27 cellular contexts compared by ENCODE assay signal in genomic region chr6:123716506-123716905, GRCh38.
DNase-seq lines count a peak whose midpoint lies in the region; ATAC-seq and TF ChIP-seq lines count a peak whose summit lies in the region.
"Had no signal": no experiment of that assay in that cellular context is flagged by ENCODE, and none has a peak within 500 bp of the region (broad histone marks: within the 10 kb centered on the region; RNA-seq: fewer than 3 reads in every experiment).

No MANE protein-coding gene starts in this region.

- no peaks in the 10 kb centered on the region for H3K4me1 Mint-ChIP-seq in effector memory CD8-positive, alpha-beta T cell (ENCODE audit: low read depth in 2 of 2)
- no peaks in the 10 kb centered on the region for H3K4me1 Mint-ChIP-seq in endothelial cell (ENCODE audit: unreplicated experiment)
- H3K4me1 Mint-ChIP-seq: activated naive CD4-positive, alpha-beta T cell treated with anti-CD3 and anti-CD28 coated beads, Interleukin-2, amount 10 ng/mL, durations not matched to agents 7 days and 5 days; naive thymus-derived CD4-positive, alpha-beta T cell had no signal

- no peak overlapping the region for H3K4me3 ChIP-seq in fibroblast of the aortic adventitia (ENCODE audit: low read depth, low read length)
- H3K4me3 ChIP-seq: BLaER1 treated with 17β-estradiol and CSF1 and Interleukin-3, amounts not matched to agents 10 nM and 100 nM; heart right ventricle; right lobe of liver had no signal

- TF ChIP-seq CTCF in fibroblast of the aortic adventitia (IDR thresholded peaks at IDR 0.05; ENCODE audit: insufficient read depth, low read length) (no peak), endothelial cell (IDR thresholded peaks at IDR 0.05; ENCODE audit: unreplicated experiment) (no peak)

- peaks cover 0 to 3% of the 10 kb centered on the region in 2 donors for H3K9me3 Mint-ChIP-seq in effector memory CD8-positive, alpha-beta T cell
- H3K9me3 Mint-ChIP-seq in endothelial cell (ENCODE audit: unreplicated experiment), result no peaks in the 10 kb centered on the region
- H3K9me3 Mint-ChIP-seq: activated naive CD4-positive, alpha-beta T cell treated with anti-CD3 and anti-CD28 coated beads, Interleukin-2, amount 10 ng/mL, durations not matched to agents 7 days and 5 days; activated T-helper 1 cell treated with anti-CD3 and anti-CD28 coated beads, Interleukin-12 subunit alpha, Interleukin-12 subunit beta, Interleukin-2, Interleukin-4 antibody, amounts not matched to agents 30 ng/mL and 10 ng/mL and 1 ng/mL, durations not matched to agents 14 hours and 24 hours and 36 hours had no signal

- no peak overlapping the region for H3K4me3 Mint-ChIP-seq in effector memory CD8-positive, alpha-beta T cell
- no peak overlapping the region for H3K4me3 Mint-ChIP-seq in endothelial cell (ENCODE audit: unreplicated experiment)
- H3K4me3 Mint-ChIP-seq: activated naive CD4-positive, alpha-beta T cell treated with anti-CD3 and anti-CD28 coated beads, Interleukin-2, amount 10 ng/mL, durations not matched to agents 7 days and 5 days; activated T-helper 1 cell treated with anti-CD3 and anti-CD28 coated beads, Interleukin-12 subunit alpha, Interleukin-12 subunit beta, Interleukin-2, Interleukin-4 antibody, amounts not matched to agents 30 ng/mL and 10 ng/mL and 1 ng/mL, durations not matched to agents 14 hours and 24 hours and 36 hours; naive thymus-derived CD4-positive, alpha-beta T cell had no signal

- in situ Hi-C loops in SK-MEL-5 (cut with HindIII; ENCODE audit: low pct_unique_long_range_greater_than_20kb, low sequenced_read_pairs), result loop anchor here (25.0 kb wide), 1 partner anchor 304 kb away; no protein-coding TSS in a partner anchor

- H3K36me3 Mint-ChIP-seq in effector memory CD8-positive, alpha-beta T cell (ENCODE audit: insufficient read depth), result no peaks in the 10 kb centered on the region
- no peaks in the 10 kb centered on the region for H3K36me3 Mint-ChIP-seq in endothelial cell (ENCODE audit: low read depth, unreplicated experiment)
- H3K36me3 Mint-ChIP-seq: activated naive CD4-positive, alpha-beta T cell treated with anti-CD3 and anti-CD28 coated beads, Interleukin-2, amount 10 ng/mL, durations not matched to agents 7 days and 5 days; naive thymus-derived CD4-positive, alpha-beta T cell had no signal

- no peak for ATAC-seq in effector memory CD8-positive, alpha-beta T cell (replicated peaks)
- no peak for ATAC-seq in GM21423 (IDR thresholded peaks at IDR 0.05; ENCODE audit: unreplicated experiment)
- ATAC-seq in HG02938 (IDR thresholded peaks at IDR 0.05; ENCODE audit: unreplicated experiment), result no peak
- ATAC-seq: HCT116; left colon; naive thymus-derived CD4-positive, alpha-beta T cell; right lobe of liver had no signal

- DNase-seq in ELR (ENCODE audit: low read depth), result peak; percentile 12
- DNase-seq in LHCN-M2 (ENCODE audit: low read depth), result peak; percentile 70
- peak; percentile 22 for DNase-seq in SK-MEL-5 (ENCODE audit: low read depth, low spot score)
- DNase-seq in fibroblast of the aortic adventitia (ENCODE audit: low read depth), result peak; percentile 10
- DNase-seq in effector memory CD8-positive, alpha-beta T cell, result no peak
- DNase-seq in endothelial cell (ENCODE audit: low spot score), result no peak
- DNase-seq: ACHN; activated CD4-positive, alpha-beta T cell treated with anti-CD3 and anti-CD28 coated beads, Interleukin-2, amount 50 U/mL, for 1 hour; activated naive CD4-positive, alpha-beta T cell treated with anti-CD3 and anti-CD28 coated beads, Interleukin-2, amount 10 ng/mL, durations not matched to agents 7 days and 5 days; amygdala; caudate nucleus; dermis blood vessel endothelial cell; DND-41; heart right ventricle; IMR-90; left colon; naive thymus-derived CD4-positive, alpha-beta T cell; NCI-H1436; right lobe of liver; stimulated activated CD4-positive, alpha-beta T cell treated with anti-CD3 and anti-CD28 coated beads, Interleukin-4, amount 100 ng/mL, for 4 hours; stimulated activated naive CD4-positive, alpha-beta T cell; WERI-Rb-1 had no signal

- no peaks in the 10 kb centered on the region for H3K27me3 Mint-ChIP-seq in effector memory CD8-positive, alpha-beta T cell
- peaks cover 4% of the 10 kb centered on the region for H3K27me3 Mint-ChIP-seq in endothelial cell (ENCODE audit: unreplicated experiment)
- H3K27me3 Mint-ChIP-seq: activated naive CD4-positive, alpha-beta T cell treated with anti-CD3 and anti-CD28 coated beads, Interleukin-2, amount 10 ng/mL, durations not matched to agents 7 days and 5 days; naive thymus-derived CD4-positive, alpha-beta T cell had no signal

- no peak overlapping the region for H3K27ac Mint-ChIP-seq in effector memory CD8-positive, alpha-beta T cell
- no peak overlapping the region for H3K27ac Mint-ChIP-seq in endothelial cell (ENCODE audit: unreplicated experiment)
- H3K27ac Mint-ChIP-seq: activated naive CD4-positive, alpha-beta T cell treated with anti-CD3 and anti-CD28 coated beads, Interleukin-2, amount 10 ng/mL, durations not matched to agents 7 days and 5 days; activated T-helper 1 cell treated with anti-CD3 and anti-CD28 coated beads, Interleukin-12 subunit alpha, Interleukin-12 subunit beta, Interleukin-2, Interleukin-4 antibody, amounts not matched to agents 30 ng/mL and 10 ng/mL and 1 ng/mL, durations not matched to agents 14 hours and 24 hours and 36 hours; naive thymus-derived CD4-positive, alpha-beta T cell had no signal

Comparison
In these comparisons a context has a peak if more than half of its experiments do, and no peak if none do; other contexts are left out.
1. DNase-seq: peak in ELR (single experiment), LHCN-M2 (single experiment), SK-MEL-5 (single experiment) and fibroblast of the aortic adventitia (single experiment); none in effector memory CD8-positive, alpha-beta T cell (0 of 3) and endothelial cell (single experiment).